Comparison of ENCODE assay signal across 1 cellular context in the genomic region with DNA sequence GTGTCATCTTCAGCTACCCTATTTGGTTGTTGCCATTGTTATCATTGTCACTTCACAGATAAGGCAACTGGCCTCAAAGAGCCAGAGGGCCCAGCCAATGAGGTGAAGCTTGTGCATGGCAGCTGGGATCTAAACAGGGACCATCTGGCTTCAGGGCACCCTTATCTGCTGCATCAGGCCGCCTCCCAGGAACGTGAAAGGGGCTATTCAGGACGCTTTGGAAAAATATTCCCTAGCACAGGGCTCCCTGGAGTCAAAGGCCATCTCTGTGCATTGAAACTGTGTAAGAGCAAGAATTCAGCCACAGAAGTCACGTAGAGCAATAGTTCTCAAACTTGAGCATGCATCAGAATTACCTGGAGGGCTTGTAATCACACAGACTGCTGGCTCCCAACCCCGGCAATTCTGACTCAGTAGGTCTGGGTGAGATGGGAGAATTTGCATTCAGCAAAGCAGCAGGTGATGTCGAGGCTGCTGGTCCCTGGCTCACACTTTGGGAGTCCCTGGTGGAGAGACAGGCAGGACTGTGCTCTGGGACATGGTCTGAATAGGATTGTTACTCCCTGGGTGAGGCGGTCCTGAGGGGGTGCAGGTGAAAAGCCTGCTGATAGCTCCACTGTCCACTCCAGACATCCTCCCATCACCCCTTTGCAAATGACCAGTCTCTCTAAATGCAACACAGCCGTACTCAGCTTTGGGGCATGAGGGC.
TF ChIP-seq lines count a peak whose summit lies in the region.

No MANE protein-coding gene starts in this region.

TF ChIP-seq in HepG2, 621 proteins besides CTCF, POLR2A, EP300 and RAD21 (continued from another document and continues in another):
- no peak for TF ChIP-seq KDM2A (CRISPR knock-in tag; IDR thresholded peaks at IDR 0.05; ENCODE audit: borderline replicate concordance, low read depth)
- no peak for TF ChIP-seq SMARCC2 (IDR thresholded peaks at IDR 0.05)
- TF ChIP-seq DNMT3B (CRISPR knock-in tag; conservative IDR thresholded peaks at IDR 0.05): no peak
- TF ChIP-seq, protein P1, sequence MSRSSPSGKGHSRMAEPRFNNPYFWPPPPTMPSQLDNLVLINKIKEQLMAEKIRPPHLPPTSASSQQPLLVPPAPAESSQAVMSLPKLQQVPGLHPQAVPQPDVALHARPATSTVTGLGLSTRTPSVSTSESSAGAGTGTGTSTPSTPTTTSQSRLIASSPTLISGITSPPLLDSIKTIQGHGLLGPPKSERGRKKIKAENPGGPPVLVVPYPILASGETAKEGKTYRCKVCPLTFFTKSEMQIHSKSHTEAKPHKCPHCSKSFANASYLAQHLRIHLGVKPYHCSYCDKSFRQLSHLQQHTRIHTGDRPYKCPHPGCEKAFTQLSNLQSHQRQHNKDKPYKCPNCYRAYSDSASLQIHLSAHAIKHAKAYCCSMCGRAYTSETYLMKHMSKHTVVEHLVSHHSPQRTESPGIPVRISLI (CRISPR knock-in tag; IDR thresholded peaks at IDR 0.05; ENCODE audit: borderline replicate concordance): no peak
- no peak for TF ChIP-seq ZNF556 (CRISPR knock-in tag; IDR thresholded peaks at IDR 0.05; ENCODE audit: borderline replicate concordance)
- 0 out of 2 replicates have a peak, but pooled peaks have one; percentile 10 for TF ChIP-seq FOXP4 (CRISPR knock-in tag; IDR thresholded peaks at IDR 0.05)
- TF ChIP-seq HNF1B (CRISPR knock-in tag; IDR thresholded peaks at IDR 0.05): 0 out of 2 replicates have a peak, but pooled peaks have one; percentile 25
- TF ChIP-seq PHF21A (CRISPR knock-in tag; IDR thresholded peaks at IDR 0.05): peak; percentile 78
- no peak for TF ChIP-seq SOX6 (IDR thresholded peaks at IDR 0.05)
- 0 out of 2 replicates have a peak, but pooled peaks have one; percentile 11 for TF ChIP-seq SOX6 (CRISPR knock-in tag; IDR thresholded peaks at IDR 0.05)
- TF ChIP-seq ZNF567 (CRISPR knock-in tag; IDR thresholded peaks at IDR 0.05; ENCODE audit: borderline replicate concordance): no peak
- no peak for TF ChIP-seq SKIL (CRISPR knock-in tag; IDR thresholded peaks at IDR 0.05; ENCODE audit: borderline replicate concordance)
- no peak for TF ChIP-seq TAF15 (IDR thresholded peaks at IDR 0.05; ENCODE audit: low read depth, low read length, poor library complexity, severe bottlenecking)
- TF ChIP-seq PCBP2 (optimal IDR thresholded peaks at IDR 0.05; ENCODE audit: low read depth, low read length, poor library complexity, severe bottlenecking): no peak
- no peak for TF ChIP-seq ZNF225 (CRISPR knock-in tag; IDR thresholded peaks at IDR 0.05)
- no peak for TF ChIP-seq SRF (IDR thresholded peaks at IDR 0.05; ENCODE audit: low read depth, low read length)
- no peak for TF ChIP-seq KDM4B (CRISPR knock-in tag; IDR thresholded peaks at IDR 0.05)
- TF ChIP-seq TMF1 (CRISPR knock-in tag; IDR thresholded peaks at IDR 0.05; ENCODE audit: low read depth): no peak
- TF ChIP-seq ZSCAN21 (CRISPR knock-in tag; IDR thresholded peaks at IDR 0.05; ENCODE audit: borderline replicate concordance): no peak
- no peak for TF ChIP-seq SIX1 (CRISPR knock-in tag; IDR thresholded peaks at IDR 0.05; ENCODE audit: borderline replicate concordance)
- TF ChIP-seq, protein P2, sequence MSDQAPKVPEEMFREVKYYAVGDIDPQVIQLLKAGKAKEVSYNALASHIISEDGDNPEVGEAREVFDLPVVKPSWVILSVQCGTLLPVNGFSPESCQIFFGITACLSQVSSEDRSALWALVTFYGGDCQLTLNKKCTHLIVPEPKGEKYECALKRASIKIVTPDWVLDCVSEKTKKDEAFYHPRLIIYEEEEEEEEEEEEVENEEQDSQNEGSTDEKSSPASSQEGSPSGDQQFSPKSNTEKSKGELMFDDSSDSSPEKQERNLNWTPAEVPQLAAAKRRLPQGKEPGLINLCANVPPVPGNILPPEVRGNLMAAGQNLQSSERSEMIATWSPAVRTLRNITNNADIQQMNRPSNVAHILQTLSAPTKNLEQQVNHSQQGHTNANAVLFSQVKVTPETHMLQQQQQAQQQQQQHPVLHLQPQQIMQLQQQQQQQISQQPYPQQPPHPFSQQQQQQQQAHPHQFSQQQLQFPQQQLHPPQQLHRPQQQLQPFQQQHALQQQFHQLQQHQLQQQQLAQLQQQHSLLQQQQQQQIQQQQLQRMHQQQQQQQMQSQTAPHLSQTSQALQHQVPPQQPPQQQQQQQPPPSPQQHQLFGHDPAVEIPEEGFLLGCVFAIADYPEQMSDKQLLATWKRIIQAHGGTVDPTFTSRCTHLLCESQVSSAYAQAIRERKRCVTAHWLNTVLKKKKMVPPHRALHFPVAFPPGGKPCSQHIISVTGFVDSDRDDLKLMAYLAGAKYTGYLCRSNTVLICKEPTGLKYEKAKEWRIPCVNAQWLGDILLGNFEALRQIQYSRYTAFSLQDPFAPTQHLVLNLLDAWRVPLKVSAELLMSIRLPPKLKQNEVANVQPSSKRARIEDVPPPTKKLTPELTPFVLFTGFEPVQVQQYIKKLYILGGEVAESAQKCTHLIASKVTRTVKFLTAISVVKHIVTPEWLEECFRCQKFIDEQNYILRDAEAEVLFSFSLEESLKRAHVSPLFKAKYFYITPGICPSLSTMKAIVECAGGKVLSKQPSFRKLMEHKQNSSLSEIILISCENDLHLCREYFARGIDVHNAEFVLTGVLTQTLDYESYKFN (CRISPR knock-in tag; conservative IDR thresholded peaks at IDR 0.05): peak; percentile 35; the same call in 1 of the 2 replicates
- 0 out of 2 replicates have a peak, but pooled peaks have one; percentile 5 for TF ChIP-seq NR2F6 (IDR thresholded peaks at IDR 0.05)
- TF ChIP-seq NR2F6 (CRISPR knock-in tag; IDR thresholded peaks at IDR 0.05): no peak; the same call in 1 of the 2 replicates
- peak; percentile 34; the same call in 1 of the 2 replicates for TF ChIP-seq ZFX (CRISPR knock-in tag; IDR thresholded peaks at IDR 0.05; ENCODE audit: low read depth)
- no peak for TF ChIP-seq NFIC (IDR thresholded peaks at IDR 0.05; ENCODE audit: low read length)
- TF ChIP-seq ZNF317 (CRISPR knock-in tag; IDR thresholded peaks at IDR 0.05): no peak
- no peak for TF ChIP-seq U2AF2 (IDR thresholded peaks at IDR 0.05; ENCODE audit: low read depth, low read length)
- TF ChIP-seq MAFF (IDR thresholded peaks at IDR 0.05; ENCODE audit: low read depth, low read length): no peak
- TF ChIP-seq SALL1 (CRISPR knock-in tag; IDR thresholded peaks at IDR 0.05): peak; percentile 40; the same call in 1 of the 2 replicates
- TF ChIP-seq ZBTB8A (CRISPR knock-in tag; IDR thresholded peaks at IDR 0.05; ENCODE audit: borderline replicate concordance, low read depth): no peak
- TF ChIP-seq KLF16 (CRISPR knock-in tag; IDR thresholded peaks at IDR 0.05): no peak
- no peak for TF ChIP-seq PHB2 (IDR thresholded peaks at IDR 0.05; ENCODE audit: partially characterized antibody)
- TF ChIP-seq, protein P3, sequence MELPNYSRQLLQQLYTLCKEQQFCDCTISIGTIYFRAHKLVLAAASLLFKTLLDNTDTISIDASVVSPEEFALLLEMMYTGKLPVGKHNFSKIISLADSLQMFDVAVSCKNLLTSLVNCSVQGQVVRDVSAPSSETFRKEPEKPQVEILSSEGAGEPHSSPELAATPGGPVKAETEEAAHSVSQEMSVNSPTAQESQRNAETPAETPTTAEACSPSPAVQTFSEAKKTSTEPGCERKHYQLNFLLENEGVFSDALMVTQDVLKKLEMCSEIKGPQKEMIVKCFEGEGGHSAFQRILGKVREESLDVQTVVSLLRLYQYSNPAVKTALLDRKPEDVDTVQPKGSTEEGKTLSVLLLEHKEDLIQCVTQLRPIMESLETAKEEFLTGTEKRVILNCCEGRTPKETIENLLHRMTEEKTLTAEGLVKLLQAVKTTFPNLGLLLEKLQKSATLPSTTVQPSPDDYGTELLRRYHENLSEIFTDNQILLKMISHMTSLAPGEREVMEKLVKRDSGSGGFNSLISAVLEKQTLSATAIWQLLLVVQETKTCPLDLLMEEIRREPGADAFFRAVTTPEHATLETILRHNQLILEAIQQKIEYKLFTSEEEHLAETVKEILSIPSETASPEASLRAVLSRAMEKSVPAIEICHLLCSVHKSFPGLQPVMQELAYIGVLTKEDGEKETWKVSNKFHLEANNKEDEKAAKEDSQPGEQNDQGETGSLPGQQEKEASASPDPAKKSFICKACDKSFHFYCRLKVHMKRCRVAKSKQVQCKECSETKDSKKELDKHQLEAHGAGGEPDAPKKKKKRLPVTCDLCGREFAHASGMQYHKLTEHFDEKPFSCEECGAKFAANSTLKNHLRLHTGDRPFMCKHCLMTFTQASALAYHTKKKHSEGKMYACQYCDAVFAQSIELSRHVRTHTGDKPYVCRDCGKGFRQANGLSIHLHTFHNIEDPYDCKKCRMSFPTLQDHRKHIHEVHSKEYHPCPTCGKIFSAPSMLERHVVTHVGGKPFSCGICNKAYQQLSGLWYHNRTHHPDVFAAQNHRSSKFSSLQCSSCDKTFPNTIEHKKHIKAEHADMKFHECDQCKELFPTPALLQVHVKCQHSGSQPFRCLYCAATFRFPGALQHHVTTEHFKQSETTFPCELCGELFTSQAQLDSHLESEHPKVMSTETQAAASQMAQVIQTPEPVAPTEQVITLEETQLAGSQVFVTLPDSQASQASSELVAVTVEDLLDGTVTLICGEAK (IDR thresholded peaks at IDR 0.05): no peak
- TF ChIP-seq, protein P3 (CRISPR knock-in tag; IDR thresholded peaks at IDR 0.05): 0 out of 2 replicates have a peak, but pooled peaks have one; percentile 50
- no peak for TF ChIP-seq YEATS4 (CRISPR knock-in tag; IDR thresholded peaks at IDR 0.05; ENCODE audit: borderline replicate concordance)
- peak; percentile 48; the same call in 1 of the 2 replicates for TF ChIP-seq SAP130 (CRISPR knock-in tag; IDR thresholded peaks at IDR 0.05; ENCODE audit: low read depth)
- TF ChIP-seq THYN1 (CRISPR knock-in tag; IDR thresholded peaks at IDR 0.05; ENCODE audit: borderline replicate concordance, low read depth): no peak
- no peak for TF ChIP-seq ZNF432 (CRISPR knock-in tag; IDR thresholded peaks at IDR 0.05; ENCODE audit: borderline replicate concordance)
